ENCODE assay signal across 13 cellular contexts in the genomic region with DNA sequence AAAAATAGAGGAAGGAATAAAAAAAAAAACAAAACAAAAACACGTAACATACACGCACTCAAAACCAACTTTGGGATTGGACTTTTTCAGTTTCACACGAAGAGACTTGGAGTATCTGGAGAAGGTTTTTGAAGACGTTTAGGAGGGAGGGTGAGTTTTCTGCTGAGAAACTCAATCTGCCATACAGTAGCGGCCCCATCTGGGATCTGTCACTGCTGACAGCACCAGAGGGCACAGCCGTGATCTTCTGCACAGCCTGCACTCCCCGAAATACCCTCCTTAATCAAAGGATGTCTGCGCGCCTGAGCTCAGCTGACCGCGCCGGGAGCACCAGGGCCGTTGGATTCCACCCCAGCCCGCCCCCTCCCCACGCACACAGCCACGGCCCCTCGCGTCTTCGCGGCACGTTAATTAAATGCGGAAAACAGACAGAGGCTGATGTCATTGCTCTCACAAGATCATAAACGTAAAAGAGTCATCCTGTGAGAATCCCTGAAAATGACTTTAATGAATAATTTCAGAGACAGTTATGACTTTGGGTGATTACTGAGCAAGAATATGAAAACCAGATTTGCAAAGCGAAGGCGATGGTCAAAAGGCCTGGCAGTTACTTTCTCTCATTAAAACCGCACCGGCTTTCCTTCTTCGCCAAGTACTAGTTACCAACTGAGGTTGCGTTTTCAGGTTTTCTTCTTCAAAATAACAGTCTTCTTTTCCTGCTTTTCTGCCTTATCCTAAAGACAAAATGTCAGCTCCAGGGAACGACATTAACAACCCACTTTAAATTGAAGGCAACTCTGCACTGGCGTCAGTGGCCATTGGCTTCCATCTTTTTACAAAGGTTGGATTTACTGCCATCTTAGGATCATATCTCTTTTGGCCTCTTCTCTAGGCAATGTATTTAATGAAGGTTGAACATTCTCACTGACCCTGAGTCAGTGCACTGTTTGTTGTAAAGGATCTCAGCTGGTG. TPM values are rescaled to one million over a fixed set of nuclear protein-coding genes. Genes with fewer than 3 reads are reported as not detected.
A peak's percentile ranks its signal among the peaks of the same experiment; 100 is the strongest.
DNase-seq lines count a peak whose midpoint lies in the region; ATAC-seq and TF ChIP-seq lines count a peak whose summit lies in the region.
"Had no signal": no experiment of that assay in that cellular context is flagged by ENCODE, and none has a peak within 500 bp of the region (broad histone marks: within the 10 kb centered on the region; RNA-seq: fewer than 3 reads in every experiment).

No MANE protein-coding gene starts in this region.

- TF ChIP-seq CTCF in activated CD8-positive, alpha-beta T cell treated with anti-CD3 and anti-CD28 coated beads for 36 hours (IDR thresholded peaks at IDR 0.05) = no peak
- TF ChIP-seq CTCF in left ventricle myocardium inferior (IDR thresholded peaks at IDR 0.05; ENCODE audit: borderline replicate concordance) (no peak), GM10248 (IDR thresholded peaks at IDR 0.05; ENCODE audit: control extremely low read depth, extremely low read depth, low read depth, missing control alignments) (no peak)

- H3K27me3 ChIP-seq in left ventricle myocardium inferior (ENCODE audit: low read depth) = peaks cover 89% of the 10 kb centered on the region

- POLR2A ChIA-PET in activated CD8-positive, alpha-beta T cell treated with anti-CD3 and anti-CD28 coated beads for 36 hours (lab: Charles Lee) = interaction anchor here (0.8 kb wide), 1 partner anchor 15 kb away, joined by 3 read pairs; no protein-coding TSS in a partner anchor
- POLR2A ChIA-PET in GM10248 (lab: Yijun Ruan, JAX) = no interaction called here

- DNase-seq in ELF-1 (ENCODE audit: low read depth, low spot score) (peak; percentile 61), left ventricle myocardium inferior (peak; percentile 60), retina (peak; percentile 66), NCI-H1048 (lab: John Stamatoyannopoulos, UW) (no peak), SHP77 treated with DMSO at 0.1 percent for 48 hours (lab: John Stamatoyannopoulos, UW) (no peak), GM10248 (ENCODE audit: extremely low spot score) (no peak), glomerular visceral epithelial cell (ENCODE audit: extremely low spot score) (no peak)
- DNase-seq in activated CD8-positive, alpha-beta T cell treated with anti-CD3 and anti-CD28 coated beads for 36 hours = no peak
- DNase-seq: activated CD4-positive, alpha-beta memory T cell treated with anti-CD3 and anti-CD28 coated beads for 36 hours; amygdala; CD4-positive, CD25-positive, alpha-beta regulatory T cell; NCI-H1436; NCI-H748 treated with DMSO at 0.1 percent for 48 hours had no signal

- H3K4me1 Mint-ChIP-seq in activated CD8-positive, alpha-beta T cell treated with anti-CD3 and anti-CD28 coated beads for 36 hours (ENCODE audit: low read depth) = peaks cover 13% of the 10 kb centered on the region

- CTCF ChIA-PET in activated CD8-positive, alpha-beta T cell treated with anti-CD3 and anti-CD28 coated beads for 36 hours (lab: Charles Lee) = interaction anchor here (0.6 kb wide), 1 partner anchor 354 kb away, joined by 4 read pairs; no protein-coding TSS in a partner anchor
- CTCF ChIA-PET in GM10248 (lab: Yijun Ruan, JAX) = no interaction called here

- H3K4me1 ChIP-seq in left ventricle myocardium inferior = peaks cover 63% of the 10 kb centered on the region

- H3K9me3 Mint-ChIP-seq in activated CD8-positive, alpha-beta T cell treated with anti-CD3 and anti-CD28 coated beads for 36 hours = peaks cover 3% of the 10 kb centered on the region
- H3K9me3 Mint-ChIP-seq: activated CD4-positive, alpha-beta memory T cell treated with anti-CD3 and anti-CD28 coated beads for 36 hours had no signal

- peak overlapping the region; percentile 63 for H3K4me3 ChIP-seq in left ventricle myocardium inferior

- intact Hi-C loops in activated CD8-positive, alpha-beta T cell treated with anti-CD3 and anti-CD28 coated beads for 36 hours (cut with micrococcal nuclease) = no loop called here
- intact Hi-C loops in left ventricle myocardium inferior (cut with micrococcal nuclease) = no loop called here

- no peaks in the 10 kb centered on the region for H3K36me3 ChIP-seq in left ventricle myocardium inferior

- no peak for ATAC-seq in activated CD8-positive, alpha-beta T cell treated with anti-CD3 and anti-CD28 coated beads for 36 hours

- H3K27me3 Mint-ChIP-seq in activated CD8-positive, alpha-beta T cell treated with anti-CD3 and anti-CD28 coated beads for 36 hours = peaks cover 93% of the 10 kb centered on the region

- peaks cover 5% of the 10 kb centered on the region for H3K36me3 Mint-ChIP-seq in activated CD8-positive, alpha-beta T cell treated with anti-CD3 and anti-CD28 coated beads for 36 hours (ENCODE audit: low read depth)
- H3K36me3 Mint-ChIP-seq: CD4-positive, CD25-positive, alpha-beta regulatory T cell had no signal

- no peaks in the 10 kb centered on the region for H3K9me3 ChIP-seq in left ventricle myocardium inferior (replicated peaks)

- H3K4me3 Mint-ChIP-seq in activated CD8-positive, alpha-beta T cell treated with anti-CD3 and anti-CD28 coated beads for 36 hours = peak overlapping the region; percentile 24
- H3K4me3 Mint-ChIP-seq: activated CD4-positive, alpha-beta memory T cell treated with anti-CD3 and anti-CD28 coated beads for 36 hours had no signal

- no peak overlapping the region for H3K27ac Mint-ChIP-seq in activated CD8-positive, alpha-beta T cell treated with anti-CD3 and anti-CD28 coated beads for 36 hours
- H3K27ac Mint-ChIP-seq: activated CD4-positive, alpha-beta memory T cell treated with anti-CD3 and anti-CD28 coated beads for 36 hours; CD4-positive, CD25-positive, alpha-beta regulatory T cell had no signal

- peak overlapping the region; percentile 96 for H3K27ac ChIP-seq in left ventricle myocardium inferior (replicated peaks)

RNA-seq across cellular contexts. Expression of a gene that starts 10.6 kb away (rescaled TPM):
- not detected for total RNA-seq in activated CD8-positive, alpha-beta T cell treated with anti-CD3 and anti-CD28 coated beads for 36 hours
- 117 TPM for total RNA-seq in left ventricle myocardium inferior
- total RNA-seq: activated CD4-positive, alpha-beta memory T cell treated with anti-CD3 and anti-CD28 coated beads for 36 hours; CD4-positive, CD25-positive, alpha-beta regulatory T cell had no signal

Comparison
In these comparisons a context has a peak if more than half of its experiments do, and no peak if none do; other contexts are left out.
1. DNase-seq: peak in ELF-1 (single experiment), left ventricle myocardium inferior (single experiment) and retina (single experiment); none in activated CD8-positive, alpha-beta T cell treated with anti-CD3 and anti-CD28 coated beads for 36 hours (single experiment), NCI-H1048 (single experiment), SHP77 treated with DMSO at 0.1 percent for 48 hours (single experiment), GM10248 (single experiment) and glomerular visceral epithelial cell (single experiment).
2. RNA of a gene that starts 10.6 kb away (total RNA-seq): 117 TPM in left ventricle myocardium inferior (single experiment); not detected in activated CD8-positive, alpha-beta T cell treated with anti-CD3 and anti-CD28 coated beads for 36 hours; every median in the first group is over 100 times any median in the second.